1 cellular context compared by ENCODE assay signal in genomic region chr5:96808541-96808828, GRCh38.
TF ChIP-seq lines count a peak whose summit lies in the region.

No MANE protein-coding gene starts in this region.

TF ChIP-seq in WTC11, 78 proteins besides CTCF, POLR2A, EP300 and RAD21 (continued from another document):
- TF ChIP-seq FOXP4 (CRISPR knock-in tag; IDR thresholded peaks at IDR 0.05) (no peak), ZNF532 (CRISPR knock-in tag; IDR thresholded peaks at IDR 0.05; ENCODE audit: borderline replicate concordance) (no peak)
